Comparison of ENCODE assay signal across 9 cellular contexts in genomic region chr15:60408438-60409105, GRCh38. TPM values are rescaled to one million over a fixed set of nuclear protein-coding genes. Genes with fewer than 3 reads are reported as not detected.
DNase-seq lines count a peak whose midpoint lies in the region; ATAC-seq and TF ChIP-seq lines count a peak whose summit lies in the region.
"Had no signal": no experiment of that assay in that cellular context is flagged by ENCODE, and none has a peak within 500 bp of the region (broad histone marks: within the 10 kb centered on the region; RNA-seq: fewer than 3 reads in every experiment).

No MANE protein-coding gene starts in this region.

- H3K9ac ChIP-seq in subcutaneous abdominal adipose tissue (ENCODE audit: low read length in 5 of 5) (no peak overlapping the region), endodermal cell (ENCODE audit: extremely low read depth, low read length, poor library complexity, severe bottlenecking) (no peak overlapping the region)

- H3K27ac ChIP-seq in 22Rv1 = 0 out of 2 replicates have a peak overlapping the region, but pooled peaks have one; percentile 30
- peak overlapping the region; percentile 86 to 94 for H3K27ac ChIP-seq in esophagus (ENCODE audit: low read depth in 2 of 2, low read length in 1 of 2)
- peak overlapping the region; percentile 70 for H3K27ac ChIP-seq in subcutaneous abdominal adipose tissue (ENCODE audit: low read depth, low read length)
- H3K27ac ChIP-seq in endodermal cell (ENCODE audit: low read depth, low read length) = no peak overlapping the region

- H3K4me1 ChIP-seq in esophagus (ENCODE audit: control insufficient read depth in 2 of 2, insufficient read depth in 2 of 2, low read length in 1 of 2) (no peaks in the 10 kb centered on the region), subcutaneous abdominal adipose tissue (ENCODE audit: control insufficient read depth in 5 of 5, insufficient read depth in 5 of 5, low read length in 5 of 5) (peaks cover 4 to 32% (median 29%) of the 10 kb centered on the region in 5 donors), endodermal cell (ENCODE audit: control insufficient read depth, insufficient read depth, low read length) (peaks cover 2% of the 10 kb centered on the region)

- H3K27me3 ChIP-seq in esophagus (ENCODE audit: control insufficient read depth in 1 of 2, insufficient read depth in 2 of 2, low read length in 2 of 2) (no peaks in the 10 kb centered on the region), subcutaneous abdominal adipose tissue (ENCODE audit: control insufficient read depth in 5 of 5, insufficient read depth in 4 of 5, low read length in 5 of 5) (no peaks in the 10 kb centered on the region), endodermal cell (ENCODE audit: control insufficient read depth, insufficient read depth, low read length, poor library complexity, severe bottlenecking) (no peaks in the 10 kb centered on the region)

- ATAC-seq in GM19395 (IDR thresholded peaks at IDR 0.05; ENCODE audit: unreplicated experiment) (peak; percentile 70), HG03469 (IDR thresholded peaks at IDR 0.05; ENCODE audit: unreplicated experiment) (no peak)

- no peaks in the 10 kb centered on the region for H3K9me3 Mint-ChIP-seq in endodermal cell
- H3K9me3 Mint-ChIP-seq: activated T-cell treated with anti-CD3 and anti-CD28 coated beads, Interleukin-2, amount 50 U/mL, for 4 hours had no signal

- H3K36me3 ChIP-seq in esophagus (ENCODE audit: control insufficient read depth in 2 of 2, insufficient read depth in 2 of 2, low read length in 1 of 2) (no peaks in the 10 kb centered on the region), subcutaneous abdominal adipose tissue (ENCODE audit: control insufficient read depth in 5 of 5, insufficient read depth in 5 of 5, low read length in 5 of 5) (no peaks in the 10 kb centered on the region), endodermal cell (ENCODE audit: control insufficient read depth, insufficient read depth, low read length) (no peaks in the 10 kb centered on the region)

- no peak overlapping the region for H3K4me3 ChIP-seq in esophagus (ENCODE audit: low read depth in 1 of 2, low read length in 2 of 2)
- no peak overlapping the region for H3K4me3 ChIP-seq in subcutaneous abdominal adipose tissue (ENCODE audit: low read depth in 1 of 5, low read length in 5 of 5)
- no peak overlapping the region for H3K4me3 ChIP-seq in endodermal cell (ENCODE audit: low read length)

- no peak overlapping the region for H3K4me3 Mint-ChIP-seq in endodermal cell
- H3K4me3 Mint-ChIP-seq: activated T-cell treated with anti-CD3 and anti-CD28 coated beads, Interleukin-2, amount 50 U/mL, for 4 hours had no signal

- no peaks in the 10 kb centered on the region for H3K36me3 Mint-ChIP-seq in endodermal cell (ENCODE audit: low read depth)

- DNase-seq in OCI-M1 (lab: John Stamatoyannopoulos, UW) (peak; percentile 68), endodermal cell (no peak)
- no peak for DNase-seq in activated CD4-positive, alpha-beta T cell treated with anti-CD3 and anti-CD28 coated beads for 1 hour
- DNase-seq: activated T-cell treated with anti-CD3 and anti-CD28 coated beads, Interleukin-2, amount 50 U/mL, for 4 hours had no signal

- no peak for TF ChIP-seq CTCF in 22Rv1 (IDR thresholded peaks at IDR 0.05)
- TF ChIP-seq CTCF in endodermal cell (conservative IDR thresholded peaks at IDR 0.05) = no peak

- no peak overlapping the region for H3K27ac Mint-ChIP-seq in endodermal cell

- H3K27me3 Mint-ChIP-seq in endodermal cell (ENCODE audit: insufficient read depth) = no peaks in the 10 kb centered on the region

- H3K9me3 ChIP-seq in esophagus (ENCODE audit: control insufficient read depth in 2 of 2, insufficient read depth in 1 of 2, low read depth in 1 of 2, low read length in 1 of 2) (no peaks in the 10 kb centered on the region), subcutaneous abdominal adipose tissue (ENCODE audit: control insufficient read depth in 5 of 5, low read length in 5 of 5) (no peaks in the 10 kb centered on the region), endodermal cell (ENCODE audit: control insufficient read depth, low read length) (no peaks in the 10 kb centered on the region)

- H3K4me1 Mint-ChIP-seq in endodermal cell = peaks cover 17% of the 10 kb centered on the region

RNA-seq across cellular contexts. Expression of gene ANXA2, which starts 10.8 kb away (rescaled TPM):
- 1,000 to 10,000 TPM; 1,972 to 2,098 TPM for polyA plus RNA-seq in esophagus
- 100 to 1,000 TPM; 355 to 392 TPM for total RNA-seq in endodermal cell
- 280 TPM for polyA plus RNA-seq in endodermal cell (2013, experiment 1 of 2)
- 311 TPM for polyA plus RNA-seq in endodermal cell (2013, experiment 2 of 2)
